In genomic region chr2:101150306-101151140, GRCh38 we compare ENCODE assay signal across 1 cellular context.
TF ChIP-seq lines count a peak whose summit lies in the region.

No MANE protein-coding gene starts in this region.

TF ChIP-seq in GM12878, 131 proteins besides CTCF, POLR2A, EP300 and RAD21 (continued from another document and continues in another):
- TF ChIP-seq GATAD2B (conservative IDR thresholded peaks at IDR 0.05; ENCODE audit: low read depth) (peak; percentile 15; the same call in 1 of the 2 replicates), NR2C1 (IDR thresholded peaks at IDR 0.05) (no peak), ATF2 (IDR thresholded peaks at IDR 0.05; ENCODE audit: low read length) (no peak), HDAC6 (IDR thresholded peaks at IDR 0.05; ENCODE audit: unreplicated experiment) (peak; percentile 21), CREM (IDR thresholded peaks at IDR 0.05; ENCODE audit: low read depth) (no peak), SMAD1 (IDR thresholded peaks at IDR 0.05; ENCODE audit: low read depth, partially characterized antibody) (no peak), ATF3 (IDR thresholded peaks at IDR 0.05; ENCODE audit: borderline replicate concordance, extremely low read depth, low read depth, low read length) (no peak), YY1 (IDR thresholded peaks at IDR 0.05; ENCODE audit: low read depth, low read length) (no peak), ZBTB11 (CRISPR knock-in tag; IDR thresholded peaks at IDR 0.05) (no peak), KDM1A (IDR thresholded peaks at IDR 0.05; ENCODE audit: borderline replicate concordance) (no peak), ZNF24 (IDR thresholded peaks at IDR 0.05) (no peak), SP1 (IDR thresholded peaks at IDR 0.05; ENCODE audit: low read depth, low read length) (no peak), USF1 (IDR thresholded peaks at IDR 0.05; ENCODE audit: borderline replicate concordance, extremely low read length, insufficient read depth, low read depth, low read length) (no peak), DPF2 (IDR thresholded peaks at IDR 0.05) (no peak), REST (IDR thresholded peaks at IDR 0.05; ENCODE audit: low read depth, low read length) (no peak), NKRF (conservative IDR thresholded peaks at IDR 0.05) (0 out of 2 replicates have a peak, but pooled peaks have one; percentile 9), CBFB (IDR thresholded peaks at IDR 0.05; ENCODE audit: low read depth) (no peak), MAX (IDR thresholded peaks at IDR 0.05; ENCODE audit: low read depth, low read length) (no peak), KLF5 (IDR thresholded peaks at IDR 0.05; ENCODE audit: partially characterized antibody) (no peak), TCF7 (IDR thresholded peaks at IDR 0.05; ENCODE audit: borderline replicate concordance) (no peak), SREBF2 (IDR thresholded peaks at IDR 0.05; ENCODE audit: low read length) (no peak), MTA2 (IDR thresholded peaks at IDR 0.05; ENCODE audit: low read depth) (no peak), IRF4 (IDR thresholded peaks at IDR 0.05; ENCODE audit: low read depth, low read length) (no peak), ZNF687 (IDR thresholded peaks at IDR 0.05) (no peak), ZZZ3 (IDR thresholded peaks at IDR 0.05; ENCODE audit: control insufficient read depth, insufficient read length, low read depth) (no peak), IKZF1 (conservative IDR thresholded peaks at IDR 0.05) (peak; percentile 31), KAT2A (conservative IDR thresholded peaks at IDR 0.05; ENCODE audit: control insufficient read depth, low read depth, low read length) (no peak), MLLT1 (IDR thresholded peaks at IDR 0.05) (no peak), TCF12 (IDR thresholded peaks at IDR 0.05; ENCODE audit: low read depth, low read length) (0 out of 2 replicates have a peak, but pooled peaks have one; percentile 23), ZBTB40 (IDR thresholded peaks at IDR 0.05; ENCODE audit: borderline replicate concordance) (no peak), RELB (IDR thresholded peaks at IDR 0.05; ENCODE audit: low read depth) (no peak)
